ENCODE assay signal across 8 cellular contexts in the genomic region with DNA sequence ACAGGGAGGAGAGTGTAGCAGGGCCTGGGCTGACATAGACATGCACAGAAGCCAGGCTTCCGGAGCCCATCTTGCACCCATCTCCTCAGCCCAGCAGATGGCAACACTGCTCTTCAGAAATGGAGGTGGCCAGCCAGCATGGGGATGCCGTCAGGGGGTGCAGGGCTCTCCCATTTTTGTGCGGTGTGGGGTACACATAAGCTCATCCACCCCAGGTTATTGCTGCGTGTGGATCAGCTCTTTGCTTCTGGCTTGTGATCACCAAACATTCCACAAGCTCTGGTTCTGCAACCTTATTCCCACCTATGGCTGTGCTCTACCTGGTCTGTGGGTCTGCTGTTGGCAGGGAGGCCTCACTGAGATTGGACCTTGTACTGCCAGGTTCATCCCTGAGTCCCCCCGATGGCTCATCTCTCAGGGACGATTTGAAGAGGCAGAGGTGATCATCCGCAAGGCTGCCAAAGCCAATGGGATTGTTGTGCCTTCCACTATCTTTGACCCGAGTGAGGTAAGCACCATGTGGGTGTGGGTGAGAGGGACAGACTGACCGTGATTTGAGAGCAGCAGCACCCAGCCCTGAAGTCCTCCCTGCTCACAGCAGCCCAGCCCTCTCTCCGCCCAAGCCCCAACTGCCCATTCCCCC. TPM values are rescaled to one million over a fixed set of nuclear protein-coding genes. Genes with fewer than 3 reads are reported as not detected.
DNase-seq lines count a peak whose midpoint lies in the region; ATAC-seq and TF ChIP-seq lines count a peak whose summit lies in the region.

No MANE protein-coding gene starts in this region.

- H3K79me2 ChIP-seq in PC-9 (ENCODE audit: low read depth): no peaks in the 10 kb centered on the region

- H3K4me2 ChIP-seq in PC-9: peak overlapping the region; percentile 83

- no TSS peak for BruUV-seq in PC-9 (replicated peaks; lab: Mats Ljungman, UMichigan)

- H3K27ac ChIP-seq in PC-9 (peak overlapping the region; percentile 97), esophagus muscularis mucosa (replicated peaks in 1 of 4) (peak overlapping the region; percentile 90 to 94 (median 92))

- POLR2A ChIA-PET in PC-9 (lab: Charles Lee; ENCODE audit: unreplicated experiment): interaction anchor here (0.5 to 0.7 kb wide), 2 partner anchors 17 to 350 kb away, joined by 4 to 8 read pairs; a partner anchor contains a TSS

- no peaks in the 10 kb centered on the region for H3K36me3 Mint-ChIP-seq in natural killer cell

- CTCF ChIA-PET in PC-9 (lab: Charles Lee): interaction anchor here (0.6 to 1.3 kb wide), 6 partner anchors 80 to 140 kb away, joined by 3 to 8 read pairs (median 4); no protein-coding TSS in a partner anchor

- no peaks in the 10 kb centered on the region for H4K20me1 ChIP-seq in PC-9 (ENCODE audit: insufficient read depth)

- H3K4me1 ChIP-seq in BE2C (peaks cover 3% of the 10 kb centered on the region; the same call in 1 of the 2 replicates), PC-9 (replicated peaks; ENCODE audit: insufficient read depth) (peaks cover 52% of the 10 kb centered on the region), esophagus muscularis mucosa (peaks cover 56 to 65% (median 61%) of the 10 kb centered on the region in 4 donors)

- H2AFZ ChIP-seq in PC-9: no peak overlapping the region

- H3K4me3 Mint-ChIP-seq in natural killer cell: no peak overlapping the region

- WGBS in esophagus muscularis mucosa: 21% methylated on average over 9 of the region's 10 CpGs

- DNase-seq in BE2C: peak; percentile 76
- peak; percentile 44 to 62 for DNase-seq in PC-9
- DNase-seq in activated T-cell treated with anti-CD3 and anti-CD28 coated beads for 48 hours (ENCODE audit: low read depth): peak; percentile 70
- no peak for DNase-seq in esophagus muscularis mucosa (ENCODE audit: extremely low spot score)
- DNase-seq in natural killer cell: peak; percentile 72
- peak; percentile 56 to 78 (median 68) for DNase-seq in stimulated activated naive CD4-positive, alpha-beta T cell (lab: John Stamatoyannopoulos, UW)

- peaks cover 42% of the 10 kb centered on the region for H3F3A ChIP-seq in PC-9 (ENCODE audit: insufficient read depth, low read depth)

- H3K27me3 ChIP-seq in BE2C: no peaks in the 10 kb centered on the region
- H3K27me3 ChIP-seq in PC-9 (ENCODE audit: insufficient read depth, low read depth): no peaks in the 10 kb centered on the region
- H3K27me3 ChIP-seq in esophagus muscularis mucosa: no peaks in the 10 kb centered on the region

- TF ChIP-seq EP300 in esophagus muscularis mucosa (IDR thresholded peaks at IDR 0.05): no peak

- H3K9me2 ChIP-seq in PC-9 (ENCODE audit: insufficient read depth): no peaks in the 10 kb centered on the region

- no peak for TF ChIP-seq POLR2A in esophagus muscularis mucosa (IDR thresholded peaks at IDR 0.05; ENCODE audit: low read depth)

- ATAC-seq in GM18909 (IDR thresholded peaks at IDR 0.05; ENCODE audit: poor library complexity, unreplicated experiment): peak; percentile 82
- ATAC-seq in HG03139 (IDR thresholded peaks at IDR 0.05; ENCODE audit: unreplicated experiment): peak; percentile 86
- ATAC-seq in natural killer cell: peak; percentile 90 to 94 (median 91)

- no peaks in the 10 kb centered on the region for H3K27me3 Mint-ChIP-seq in natural killer cell (ENCODE audit: low read depth in 2 of 2)

- no peaks in the 10 kb centered on the region for H3K9me3 Mint-ChIP-seq in natural killer cell

- peak; percentile 91 for TF ChIP-seq CTCF in BE2C (IDR thresholded peaks at IDR 0.05; ENCODE audit: low read depth, low read length)
- TF ChIP-seq CTCF in PC-9 (conservative IDR thresholded peaks at IDR 0.05): peak; percentile 81
- TF ChIP-seq CTCF in esophagus muscularis mucosa (IDR thresholded peaks at IDR 0.05): peak; percentile 85 to 93 (median 91)
- peak; percentile 85 for TF ChIP-seq CTCF in natural killer cell (IDR thresholded peaks at IDR 0.05)

- no peaks in the 10 kb centered on the region for H3K36me3 ChIP-seq in BE2C
- 0 out of 2 replicates have a peak, but pooled peaks cover 3% of the 10 kb centered on the region for H3K36me3 ChIP-seq in PC-9 (ENCODE audit: low read depth)
- H3K36me3 ChIP-seq in esophagus muscularis mucosa: peaks cover 0 to 25% (median 15%) of the 10 kb centered on the region in 4 donors

- H3K4me1 Mint-ChIP-seq in natural killer cell: peaks cover 15 to 35% of the 10 kb centered on the region in 2 donors

- intact Hi-C loops in PC-9 (cut with micrococcal nuclease; ENCODE audit: unreplicated experiment) (loop anchor here (1.0 to 10.0 kb wide), 11 partner anchors 78 to 481 kb away; a partner anchor contains a TSS), esophagus muscularis mucosa (cut with DNase I) (loop anchor here (2.0 to 10.0 kb wide), 4 partner anchors 24 to 438 kb away; a partner anchor contains a TSS), natural killer cell (cut with micrococcal nuclease) (loop anchor here (1.0 kb wide), 1 partner anchor 115 kb away; no protein-coding TSS in a partner anchor)

- H3K9me3 ChIP-seq in BE2C: no peaks in the 10 kb centered on the region
- no peaks in the 10 kb centered on the region for H3K9me3 ChIP-seq in PC-9 (ENCODE audit: insufficient read depth, low read depth)
- H3K9me3 ChIP-seq in esophagus muscularis mucosa: no peaks in the 10 kb centered on the region

- peak overlapping the region; percentile 37 to 81 for H3K27ac Mint-ChIP-seq in natural killer cell

- H3K4me3 ChIP-seq in BE2C (ENCODE audit: low read depth, low read length): no peak overlapping the region
- H3K4me3 ChIP-seq in PC-9: no peak overlapping the region
- no peak overlapping the region for H3K4me3 ChIP-seq in esophagus muscularis mucosa

RNA-seq across cellular contexts. Expression of a gene that starts 17.3 kb away (rescaled TPM):
- 13.7 TPM for polyA plus RNA-seq in BE2C (2012; ENCODE audit: insufficient read depth, insufficient read length, low read depth)
- total RNA-seq in PC-9 (2021) (13.5 and 15.2 TPM in 2 replicates), esophagus muscularis mucosa (1 to 10 TPM; 6.2 to 8.8 (median 7.5) TPM), natural killer cell (1 to 10 TPM; 1.6 to 5.0 (median 3.9) TPM)
